Comparison of ENCODE assay signal across 1 cellular context in genomic region chr1:205666372-205667166, GRCh38.
TF ChIP-seq lines count a peak whose summit lies in the region.

No MANE protein-coding gene starts in this region.

TF ChIP-seq in HCT116, 20 proteins besides CTCF, POLR2A, EP300 and RAD21 (continued from another document):
- TF ChIP-seq ZBTB33 (IDR thresholded peaks at IDR 0.05; ENCODE audit: extremely low read depth, insufficient replicate concordance, low read length) (no peak), REST (IDR thresholded peaks at IDR 0.05; ENCODE audit: low read depth) (no peak), EGR1 (IDR thresholded peaks at IDR 0.05; ENCODE audit: low read depth) (no peak), TCF7L2 (IDR thresholded peaks at IDR 0.05; ENCODE audit: borderline replicate concordance, extremely low read depth, insufficient read depth, insufficient read length) (no peak), ZNF274 (IDR thresholded peaks at IDR 0.05; ENCODE audit: low read depth, low read length) (no peak), ELF1 (IDR thresholded peaks at IDR 0.05; ENCODE audit: borderline replicate concordance, low read depth) (no peak), YY1 (IDR thresholded peaks at IDR 0.05; ENCODE audit: extremely low read depth, insufficient replicate concordance, low read depth, low read length) (no peak), SP1 (IDR thresholded peaks at IDR 0.05; ENCODE audit: low read depth) (no peak), EZH2phosphoT487 (IDR thresholded peaks at IDR 0.05; ENCODE audit: borderline replicate concordance) (no peak), JUND (IDR thresholded peaks at IDR 0.05) (no peak), EZH2 (IDR thresholded peaks at IDR 0.05) (no peak), CEBPB (IDR thresholded peaks at IDR 0.05; ENCODE audit: low read depth) (no peak), SRF (IDR thresholded peaks at IDR 0.05; ENCODE audit: low read depth) (no peak), POLR2AphosphoS5 (IDR thresholded peaks at IDR 0.05; ENCODE audit: low read depth, low read length) (no peak), FOSL1 (IDR thresholded peaks at IDR 0.05; ENCODE audit: low read depth) (no peak), SIN3A (IDR thresholded peaks at IDR 0.05; ENCODE audit: low read depth) (no peak), MAX (IDR thresholded peaks at IDR 0.05) (no peak), ATF3 (IDR thresholded peaks at IDR 0.05) (no peak), ZFX (IDR thresholded peaks at IDR 0.05) (no peak)
